In the genomic region with DNA sequence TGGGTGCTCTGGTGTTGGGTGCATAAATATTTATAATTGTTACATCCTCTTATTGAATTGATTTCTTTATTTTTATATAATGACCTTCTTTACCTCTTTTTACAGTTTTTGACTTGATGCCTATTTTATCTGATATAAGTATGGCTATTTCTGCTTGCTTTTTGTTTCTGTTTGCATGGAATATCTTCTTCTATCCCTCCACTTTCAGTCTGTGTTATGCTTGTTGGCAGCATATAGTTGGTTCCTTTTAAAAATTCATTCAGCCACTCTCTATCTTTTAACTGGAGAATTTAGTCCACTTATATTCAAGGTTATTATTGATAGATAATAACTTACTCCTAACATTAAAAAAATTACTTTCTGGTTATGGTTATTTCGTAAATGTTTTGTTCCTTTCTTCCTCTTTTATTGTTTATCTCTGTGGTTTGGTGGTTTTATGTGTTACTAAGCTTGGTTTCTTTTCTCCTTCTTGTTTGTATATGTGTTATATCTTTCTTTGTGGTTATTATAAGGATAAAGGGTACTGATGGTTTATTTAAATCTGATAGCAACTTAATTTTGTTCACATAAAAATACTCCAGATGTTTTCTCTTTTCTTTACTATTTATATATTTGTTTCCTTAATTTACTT, we compare ENCODE assay signal across 15 cellular contexts.
DNase-seq lines count a peak whose midpoint lies in the region; ATAC-seq, FAIRE-seq and TF ChIP-seq lines count a peak whose summit lies in the region.
"Had no signal": no experiment of that assay in that cellular context is flagged by ENCODE, and none has a peak within 500 bp of the region (broad histone marks: within the 10 kb centered on the region; RNA-seq: fewer than 3 reads in every experiment).

No MANE protein-coding gene starts in this region.

- H3K27me3 ChIP-seq in suprapubic skin (no peaks in the 10 kb centered on the region), foreskin keratinocyte (no peaks in the 10 kb centered on the region)
- H3K27me3 ChIP-seq: neutrophil had no signal

- H3K4me3 ChIP-seq in suprapubic skin = no peak overlapping the region
- H3K4me3 ChIP-seq: thoracic aorta had no signal

- no peak for TF ChIP-seq POLR2A in GM12892 (IDR thresholded peaks at IDR 0.05; ENCODE audit: low read depth, low read length)
- TF ChIP-seq POLR2A in suprapubic skin (IDR thresholded peaks at IDR 0.05) = no peak
- no peak for TF ChIP-seq POLR2A in erythroblast (IDR thresholded peaks at IDR 0.05; ENCODE audit: low read length)

- peak; percentile 68 for ATAC-seq in GM21390 (IDR thresholded peaks at IDR 0.05; ENCODE audit: unreplicated experiment)
- peak; percentile 58 for ATAC-seq in HG03064 (IDR thresholded peaks at IDR 0.05; ENCODE audit: low read depth, unreplicated experiment)
- no peak for ATAC-seq in HG02840 (IDR thresholded peaks at IDR 0.05; ENCODE audit: low FRiP score, unreplicated experiment)
- no peak for ATAC-seq in foreskin keratinocyte

- H3K4me1 ChIP-seq in suprapubic skin = no peaks in the 10 kb centered on the region
- no peaks in the 10 kb centered on the region for H3K4me1 ChIP-seq in foreskin keratinocyte

- WGBS in suprapubic skin = 86% methylated on average over 1 of the region's 1 CpG

- no peaks in the 10 kb centered on the region for H3K36me3 ChIP-seq in suprapubic skin
- H3K36me3 ChIP-seq: neutrophil, thoracic aorta had no signal

- TF ChIP-seq EP300 in suprapubic skin (IDR thresholded peaks at IDR 0.05) = no peak

- H3K9me3 ChIP-seq in suprapubic skin = no peaks in the 10 kb centered on the region
- H3K9me3 ChIP-seq: neutrophil had no signal

- peak; percentile 68 for FAIRE-seq in GM12892 (lab: Jason Lieb, UNC)

- H3K27ac ChIP-seq in suprapubic skin (no peak overlapping the region), foreskin keratinocyte (no peak overlapping the region)
- H3K27ac ChIP-seq: neutrophil, thoracic aorta had no signal

- DNase-seq in GM12892 (ENCODE audit: insufficient read length) (no peak), OCI-M1 (lab: John Stamatoyannopoulos, UW) (peak; percentile 77), suprapubic skin (ENCODE audit: low spot score in 2 of 2) (no peak), foreskin keratinocyte (no peak), erythroblast (lab: John Stamatoyannopoulos, UW) (no peak)
- DNase-seq: activated CD4-positive, alpha-beta T cell treated with anti-CD3 and anti-CD28 coated beads for 48 hours; anterior cingulate cortex; islet precursor cell; NCI-H2081 treated with DMSO at 0.1 percent for 48 hours; stimulated activated CD4-positive, alpha-beta T cell treated with anti-CD3 and anti-CD28 coated beads, Interleukin-2, amount 100 ng/mL, for 24 hours had no signal

- TF ChIP-seq CTCF in suprapubic skin (IDR thresholded peaks at IDR 0.05) (no peak), foreskin keratinocyte (conservative IDR thresholded peaks at IDR 0.05) (no peak)

Comparison
In these comparisons a context has a peak if more than half of its experiments do, and no peak if none do; other contexts are left out.
1. ATAC-seq: peak in GM21390 (single experiment) and HG03064 (single experiment); none in HG02840 (single experiment) and foreskin keratinocyte (single experiment).